15 cellular contexts compared by ENCODE assay signal in the genomic region with DNA sequence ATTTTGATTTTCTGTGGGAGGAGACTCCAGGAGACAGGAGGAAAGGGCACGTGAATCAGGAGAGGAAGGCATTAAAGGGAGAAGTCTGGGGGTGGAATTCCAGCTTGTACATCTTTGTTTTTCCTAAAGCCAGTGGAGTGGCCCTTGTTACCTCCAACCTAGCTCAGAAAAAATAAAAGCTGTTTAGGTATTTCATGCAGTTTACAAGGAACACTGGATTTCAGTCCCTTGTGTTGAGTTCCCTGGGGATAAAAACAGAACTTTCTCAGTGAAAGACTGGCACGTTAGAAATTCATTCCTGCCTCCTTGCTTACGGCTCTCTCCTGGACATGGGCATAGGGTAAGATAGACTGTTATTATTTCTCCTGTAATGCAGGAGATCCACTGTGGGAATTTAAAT.
DNase-seq lines count a peak whose midpoint lies in the region; ATAC-seq and TF ChIP-seq lines count a peak whose summit lies in the region.
"Had no signal": no experiment of that assay in that cellular context is flagged by ENCODE, and none has a peak within 500 bp of the region (broad histone marks: within the 10 kb centered on the region; RNA-seq: fewer than 3 reads in every experiment).

No MANE protein-coding gene starts in this region.

- H3K27ac Mint-ChIP-seq in activated CD4-positive, alpha-beta T cell treated with anti-CD3 and anti-CD28 coated beads for 36 hours = peak overlapping the region; percentile 28
- H3K27ac Mint-ChIP-seq: CD8-positive, alpha-beta T cell had no signal

- no peak for DNase-seq in activated CD4-positive, alpha-beta T cell treated with anti-CD3 and anti-CD28 coated beads for 36 hours
- no peak for DNase-seq in activated CD4-positive, alpha-beta T cell treated with anti-CD3 and anti-CD28 coated beads, Interleukin-2, amount 50 U/mL, for 1 hour
- DNase-seq in SK-N-MC (ENCODE audit: low read depth, low spot score) (no peak), smooth muscle cell (lab: John Stamatoyannopoulos, UW; ENCODE audit: unreplicated experiment) (no peak), midbrain (lab: John Stamatoyannopoulos, UW) (no peak)
- no peak for DNase-seq in stimulated activated naive CD4-positive, alpha-beta T cell (lab: John Stamatoyannopoulos, UW)
- DNase-seq: 8988T; CD8-positive, alpha-beta T cell; effector CD8-positive, alpha-beta T cell; NCI-H1048; NCI-H226; sigmoid colon had no signal

- intact Hi-C loops in activated CD4-positive, alpha-beta T cell treated with anti-CD3 and anti-CD28 coated beads for 36 hours (cut with DNase I, micrococcal nuclease) = loop anchor here in 1 of 2 experiments (10.0 kb wide), 1 partner anchor 145 kb away; no protein-coding TSS in a partner anchor

- no peaks in the 10 kb centered on the region for H3K27me3 Mint-ChIP-seq in activated CD4-positive, alpha-beta T cell treated with anti-CD3 and anti-CD28 coated beads for 36 hours

- 39% methylated on average over 3 of the region's 3 CpGs for WGBS in smooth muscle cell (ENCODE audit: low lambda C conversion rate)

- no peaks in the 10 kb centered on the region for H3K9me3 ChIP-seq in SK-N-MC (ENCODE audit: low read depth, low read length)
- H3K9me3 ChIP-seq in iPS-20b (ENCODE audit: insufficient read depth, low read depth, low read length) = no peaks in the 10 kb centered on the region
- no peaks in the 10 kb centered on the region for H3K9me3 ChIP-seq in smooth muscle cell (replicated peaks; ENCODE audit: low read depth)
- H3K9me3 ChIP-seq: HAP-1, sigmoid colon had no signal

- ATAC-seq in activated CD4-positive, alpha-beta T cell treated with anti-CD3 and anti-CD28 coated beads for 36 hours = no peak
- no peak for ATAC-seq in GM21360 (IDR thresholded peaks at IDR 0.05; ENCODE audit: unreplicated experiment)
- ATAC-seq: CD8-positive, alpha-beta T cell had no signal

- no peak overlapping the region for H3K4me3 Mint-ChIP-seq in activated CD4-positive, alpha-beta T cell treated with anti-CD3 and anti-CD28 coated beads for 36 hours
- H3K4me3 Mint-ChIP-seq: CD8-positive, alpha-beta T cell had no signal

- H3K9me3 Mint-ChIP-seq in activated CD4-positive, alpha-beta T cell treated with anti-CD3 and anti-CD28 coated beads for 36 hours (ENCODE audit: low read depth) = no peaks in the 10 kb centered on the region
- H3K9me3 Mint-ChIP-seq: CD8-positive, alpha-beta T cell had no signal

- H3K27me3 ChIP-seq in iPS-20b (ENCODE audit: insufficient read depth, low read length) (no peaks in the 10 kb centered on the region), smooth muscle cell (ENCODE audit: low read depth) (no peaks in the 10 kb centered on the region)
- H3K27me3 ChIP-seq: sigmoid colon had no signal

- POLR2A ChIA-PET in activated CD4-positive, alpha-beta T cell treated with anti-CD3 and anti-CD28 coated beads for 36 hours (lab: Charles Lee) = no interaction called here

- H3K36me3 Mint-ChIP-seq in activated CD4-positive, alpha-beta T cell treated with anti-CD3 and anti-CD28 coated beads for 36 hours (ENCODE audit: low read depth) = no peaks in the 10 kb centered on the region
- H3K36me3 Mint-ChIP-seq: CD8-positive, alpha-beta T cell had no signal

- H3K4me3 ChIP-seq in SK-N-MC (no peak overlapping the region), iPS-20b (ENCODE audit: low read length) (no peak overlapping the region), smooth muscle cell (no peak overlapping the region)
- H3K4me3 ChIP-seq: HAP-1, sigmoid colon had no signal

- no peaks in the 10 kb centered on the region for H3K79me2 ChIP-seq in smooth muscle cell (ENCODE audit: low read depth)

- no peaks in the 10 kb centered on the region for H3F3A ChIP-seq in smooth muscle cell (ENCODE audit: low read depth)

- CTCF ChIA-PET in activated CD4-positive, alpha-beta T cell treated with anti-CD3 and anti-CD28 coated beads for 36 hours (lab: Charles Lee) = interaction anchor here (1.3 kb wide), 1 partner anchor 10 kb away, joined by 3 read pairs; no protein-coding TSS in a partner anchor

- H3K9ac ChIP-seq in SK-N-MC (ENCODE audit: insufficient read length) (peak overlapping the region; percentile 32), iPS-20b (ENCODE audit: low read depth, low read length) (peak overlapping the region; percentile 11; the same call in 1 of the 2 replicates), smooth muscle cell (ENCODE audit: low read depth) (peak overlapping the region; percentile 30)

- peaks cover 13% of the 10 kb centered on the region for H3K4me1 Mint-ChIP-seq in activated CD4-positive, alpha-beta T cell treated with anti-CD3 and anti-CD28 coated beads for 36 hours

- H3K27ac ChIP-seq in SK-N-MC (peak overlapping the region; percentile 43), iPS-20b (ENCODE audit: low read length) (no peak overlapping the region), smooth muscle cell (ENCODE audit: low read depth) (peak overlapping the region; percentile 62)

- H3K4me2 ChIP-seq in smooth muscle cell = peak overlapping the region; percentile 52

- TF ChIP-seq CTCF in smooth muscle cell (IDR thresholded peaks at IDR 0.05; ENCODE audit: borderline replicate concordance, insufficient read depth, poor library complexity, severe bottlenecking) = no peak

- H3K4me1 ChIP-seq in iPS-20b (ENCODE audit: insufficient read depth, low read length) (peaks cover 44% of the 10 kb centered on the region), smooth muscle cell (ENCODE audit: low read depth) (peaks cover 28% of the 10 kb centered on the region)
- H3K4me1 ChIP-seq: sigmoid colon had no signal

- H4K20me1 ChIP-seq in smooth muscle cell (ENCODE audit: low read depth) = no peaks in the 10 kb centered on the region

- H3K36me3 ChIP-seq in SK-N-MC (ENCODE audit: insufficient read depth, low read length) (no peaks in the 10 kb centered on the region), iPS-20b (ENCODE audit: insufficient read depth, low read depth, low read length) (no peaks in the 10 kb centered on the region), smooth muscle cell (ENCODE audit: low read depth) (no peaks in the 10 kb centered on the region)
- H3K36me3 ChIP-seq: HAP-1, sigmoid colon had no signal

- peak overlapping the region; percentile 91 for H2AFZ ChIP-seq in smooth muscle cell (ENCODE audit: low read depth)
